In genomic region chr19:42326969-42327368, GRCh38 we compare ENCODE assay signal across 10 cellular contexts. TPM values are rescaled to one million over a fixed set of nuclear protein-coding genes. Genes with fewer than 3 reads are reported as not detected.
A peak's percentile ranks its signal among the peaks of the same experiment; 100 is the strongest.
DNase-seq lines count a peak whose midpoint lies in the region; ATAC-seq and TF ChIP-seq lines count a peak whose summit lies in the region.
"Had no signal": no experiment of that assay in that cellular context is flagged by ENCODE, and none has a peak within 500 bp of the region (broad histone marks: within the 10 kb centered on the region; RNA-seq: fewer than 3 reads in every experiment).

No MANE protein-coding gene starts in this region.

- H3K9me3 Mint-ChIP-seq in GM23338: no peaks in the 10 kb centered on the region
- H3K9me3 Mint-ChIP-seq in activated T-helper 2 cell treated with anti-CD3 and anti-CD28 coated beads, Interferon-gamma antibody, Interleukin-2, Interleukin-4, amounts not matched to agents 10 μg/mL and 5 μg/mL and 100 μg/mL, durations not matched to agents 14 hours and 24 hours and 36 hours: no peaks in the 10 kb centered on the region
- no peaks in the 10 kb centered on the region for H3K9me3 Mint-ChIP-seq in naive thymus-derived CD8-positive, alpha-beta T cell

- H3K27me3 Mint-ChIP-seq in GM23338 (ENCODE audit: insufficient read depth, low read depth, poor library complexity): peaks cover 17% of the 10 kb centered on the region
- peaks cover 20% of the 10 kb centered on the region for H3K27me3 Mint-ChIP-seq in activated T-helper 2 cell treated with anti-CD3 and anti-CD28 coated beads, Interferon-gamma antibody, Interleukin-2, Interleukin-4, amounts not matched to agents 10 μg/mL and 5 μg/mL and 100 μg/mL, durations not matched to agents 14 hours and 24 hours and 36 hours (ENCODE audit: low read depth)
- H3K27me3 Mint-ChIP-seq in naive thymus-derived CD8-positive, alpha-beta T cell: peaks cover 6 to 17% (median 12%) of the 10 kb centered on the region in 5 donors

- no peaks in the 10 kb centered on the region for H3K36me3 Mint-ChIP-seq in GM23338 (ENCODE audit: low read depth)
- H3K36me3 Mint-ChIP-seq in activated T-helper 2 cell treated with anti-CD3 and anti-CD28 coated beads, Interferon-gamma antibody, Interleukin-2, Interleukin-4, amounts not matched to agents 10 μg/mL and 5 μg/mL and 100 μg/mL, durations not matched to agents 14 hours and 24 hours and 36 hours (ENCODE audit: low read depth): no peaks in the 10 kb centered on the region
- H3K36me3 Mint-ChIP-seq in naive thymus-derived CD8-positive, alpha-beta T cell: peaks cover 0 to 3% (median 0%) of the 10 kb centered on the region in 3 donors

- no peak overlapping the region for H2AFZ ChIP-seq in GM23338

- no peak for TF ChIP-seq POLR2A in body of pancreas (IDR thresholded peaks at IDR 0.05)

- no peak for ATAC-seq in GM23338
- no peak for ATAC-seq in naive thymus-derived CD8-positive, alpha-beta T cell
- ATAC-seq in body of pancreas: no peak
- ATAC-seq in HG02678 (IDR thresholded peaks at IDR 0.05; ENCODE audit: unreplicated experiment): no peak
- no peak for ATAC-seq in upper lobe of right lung

- no peak overlapping the region for H3K27ac ChIP-seq in GM23338 (ENCODE audit: low read depth)
- no peak overlapping the region for H3K27ac ChIP-seq in body of pancreas
- no peak overlapping the region for H3K27ac ChIP-seq in upper lobe of right lung

- intact Hi-C loops in activated T-helper 2 cell treated with anti-CD3 and anti-CD28 coated beads, Interferon-gamma antibody, Interleukin-2, Interleukin-4, amounts not matched to agents 10 μg/mL and 5 μg/mL and 100 μg/mL, durations not matched to agents 14 hours and 24 hours and 36 hours (cut with micrococcal nuclease): no loop called here
- intact Hi-C loops in body of pancreas (cut with DNase I) (no loop called here), upper lobe of right lung (cut with DNase I) (no loop called here)

- peak overlapping the region; percentile 87 for H3K4me3 Mint-ChIP-seq in GM23338
- peak overlapping the region; percentile 51 for H3K4me3 Mint-ChIP-seq in activated T-helper 2 cell treated with anti-CD3 and anti-CD28 coated beads, Interferon-gamma antibody, Interleukin-2, Interleukin-4, amounts not matched to agents 10 μg/mL and 5 μg/mL and 100 μg/mL, durations not matched to agents 14 hours and 24 hours and 36 hours (ENCODE audit: low read depth)
- peak overlapping the region; percentile 92 to 97 (median 94) for H3K4me3 Mint-ChIP-seq in naive thymus-derived CD8-positive, alpha-beta T cell

- TF ChIP-seq CTCF in BE2C (IDR thresholded peaks at IDR 0.05; ENCODE audit: low read depth, low read length) (no peak), GM23338 (conservative IDR thresholded peaks at IDR 0.05; ENCODE audit: low read depth in 2 of 2) (no peak), body of pancreas (IDR thresholded peaks at IDR 0.05) (no peak), upper lobe of right lung (IDR thresholded peaks at IDR 0.05) (no peak)

- no peaks in the 10 kb centered on the region for H3K9me3 ChIP-seq in BE2C
- H3K9me3 ChIP-seq in body of pancreas: no peaks in the 10 kb centered on the region
- H3K9me3 ChIP-seq in upper lobe of right lung: no peaks in the 10 kb centered on the region

- POLR2A ChIA-PET in naive thymus-derived CD8-positive, alpha-beta T cell (lab: Charles Lee): interaction anchor here (1.0 kb wide), 1 partner anchor 128 kb away, joined by 3 read pairs; no protein-coding TSS in a partner anchor

- H3K4me3 ChIP-seq in BE2C (ENCODE audit: low read depth, low read length) (peak overlapping the region; percentile 97), GM23338 (peak overlapping the region; percentile 93; the same call in 1 of the 2 replicates), body of pancreas (no peak overlapping the region), upper lobe of right lung (no peak overlapping the region)

- no peak overlapping the region for H3K27ac Mint-ChIP-seq in GM23338
- H3K27ac Mint-ChIP-seq in activated T-helper 2 cell treated with anti-CD3 and anti-CD28 coated beads, Interferon-gamma antibody, Interleukin-2, Interleukin-4, amounts not matched to agents 10 μg/mL and 5 μg/mL and 100 μg/mL, durations not matched to agents 14 hours and 24 hours and 36 hours: no peak overlapping the region
- H3K27ac Mint-ChIP-seq in naive thymus-derived CD8-positive, alpha-beta T cell: peak overlapping the region in 2 of 10 donors; percentile 37 to 62

- peaks cover 6% of the 10 kb centered on the region for H3F3A ChIP-seq in GM23338 (replicated peaks; ENCODE audit: low read depth)

- no peak for DNase-seq in BE2C
- no peak for DNase-seq in GM23338 (ENCODE audit: low spot score)
- no peak for DNase-seq in activated T-helper 2 cell treated with anti-CD3 and anti-CD28 coated beads, Interferon-gamma antibody, Interleukin-2, Interleukin-4, amounts not matched to agents 10 μg/mL and 5 μg/mL and 100 μg/mL, durations not matched to agents 14 hours and 24 hours and 36 hours (ENCODE audit: low spot score)
- DNase-seq in naive thymus-derived CD8-positive, alpha-beta T cell: no peak
- no peak for DNase-seq in body of pancreas
- no peak for DNase-seq in NCI-H2029 (lab: John Stamatoyannopoulos, UW)
- DNase-seq in upper lobe of right lung: no peak
- DNase-seq: amniotic stem cell; stimulated activated CD4-positive, alpha-beta T cell treated with anti-CD3 and anti-CD28 coated beads, Interleukin-1b, Interleukin-23, amount 100 ng/mL, for 48 hours had no signal

- H3K9me2 ChIP-seq in GM23338 (ENCODE audit: insufficient read depth): no peaks in the 10 kb centered on the region

- peak overlapping the region; percentile 99; the same call in 1 of the 2 replicates for H3K4me2 ChIP-seq in GM23338

- H3K4me1 Mint-ChIP-seq in GM23338: peaks cover 31% of the 10 kb centered on the region
- H3K4me1 Mint-ChIP-seq in activated T-helper 2 cell treated with anti-CD3 and anti-CD28 coated beads, Interferon-gamma antibody, Interleukin-2, Interleukin-4, amounts not matched to agents 10 μg/mL and 5 μg/mL and 100 μg/mL, durations not matched to agents 14 hours and 24 hours and 36 hours (ENCODE audit: low read depth): peaks cover 12% of the 10 kb centered on the region
- peaks cover 23 to 37% (median 30%) of the 10 kb centered on the region in 4 donors for H3K4me1 Mint-ChIP-seq in naive thymus-derived CD8-positive, alpha-beta T cell

- H3K27me3 ChIP-seq in BE2C: no peaks in the 10 kb centered on the region
- peaks cover 14% of the 10 kb centered on the region for H3K27me3 ChIP-seq in GM23338 (ENCODE audit: insufficient read depth)
- H3K27me3 ChIP-seq in body of pancreas: peaks cover 0 to 14% of the 10 kb centered on the region in 2 donors
- peaks cover 25% of the 10 kb centered on the region for H3K27me3 ChIP-seq in upper lobe of right lung

- H3K79me2 ChIP-seq in GM23338 (replicated peaks; ENCODE audit: insufficient read depth): peaks cover 26% of the 10 kb centered on the region

- no peaks in the 10 kb centered on the region; the same call in 1 of the 2 replicates for H3K4me1 ChIP-seq in BE2C
- H3K4me1 ChIP-seq in GM23338 (ENCODE audit: insufficient read depth): peaks cover 6% of the 10 kb centered on the region; the same call in 1 of the 2 replicates
- peaks cover 37% of the 10 kb centered on the region for H3K4me1 ChIP-seq in body of pancreas
- peaks cover 22% of the 10 kb centered on the region for H3K4me1 ChIP-seq in upper lobe of right lung

- peaks cover 4% of the 10 kb centered on the region; the same call in 1 of the 2 replicates for H4K20me1 ChIP-seq in GM23338 (replicated peaks; ENCODE audit: insufficient read depth)

- H3K36me3 ChIP-seq in BE2C (no peaks in the 10 kb centered on the region), GM23338 (ENCODE audit: insufficient read depth) (no peaks in the 10 kb centered on the region), body of pancreas (replicated peaks in 1 of 2; ENCODE audit: insufficient read depth in 1 of 2, low read depth in 2 of 2) (no peaks in the 10 kb centered on the region), upper lobe of right lung (no peaks in the 10 kb centered on the region)

RNA-seq across cellular contexts. Expression of gene MEGF8, which starts 1.5 kb away (rescaled TPM):
- 17.6 TPM for polyA plus RNA-seq in BE2C (2012; ENCODE audit: insufficient read depth, insufficient read length, low read depth)
- 32.1 and 40.5 TPM in 2 replicates for total RNA-seq in GM23338 (2014; rRNA removed; shearing (Covaris generic))
- 4.7 and 6.2 TPM in 2 replicates for polyA plus RNA-seq in GM23338 (2016; fragmentation: Nextera tagmentation; extraction: Ambion mirVana)
- 9.7 and 10.3 TPM in 2 replicates for total RNA-seq in activated T-helper 2 cell treated with anti-CD3 and anti-CD28 coated beads, Interferon-gamma antibody, Interleukin-2, Interleukin-4, amounts not matched to agents 10 μg/mL and 5 μg/mL and 100 μg/mL, durations not matched to agents 14 hours and 24 hours and 36 hours
- 10 to 100 TPM in 1 of 2 experiments, 1 to 10 TPM in 1; 9.2 to 10.2 TPM for total RNA-seq in naive thymus-derived CD8-positive, alpha-beta T cell
- polyA plus RNA-seq in naive thymus-derived CD8-positive, alpha-beta T cell: under 1 TPM; 0.23 to 0.57 (median 0.34) TPM
- total RNA-seq in body of pancreas (10 to 100 TPM in 1 of 2 donors, 1 to 10 TPM in 1; 9.9 to 24.1 TPM), upper lobe of right lung (18.4 TPM)

RNA-seq across cellular contexts. Expression of gene TMEM145, which starts 13.9 kb away (rescaled TPM):
- polyA plus RNA-seq in BE2C (2012; ENCODE audit: insufficient read depth, insufficient read length, low read depth): 184 TPM
- 1.3 and 5.4 TPM in 2 replicates for total RNA-seq in GM23338 (2014; rRNA removed; shearing (Covaris generic))
- 1.9 and 2.3 TPM in 2 replicates for polyA plus RNA-seq in GM23338 (2016; fragmentation: Nextera tagmentation; extraction: Ambion mirVana)
- total RNA-seq in activated T-helper 2 cell treated with anti-CD3 and anti-CD28 coated beads, Interferon-gamma antibody, Interleukin-2, Interleukin-4, amounts not matched to agents 10 μg/mL and 5 μg/mL and 100 μg/mL, durations not matched to agents 14 hours and 24 hours and 36 hours: 0.71 and 0.85 TPM in 2 replicates
- total RNA-seq in naive thymus-derived CD8-positive, alpha-beta T cell: not detected
- polyA plus RNA-seq in naive thymus-derived CD8-positive, alpha-beta T cell: not detected
- not detected for total RNA-seq in body of pancreas
- 0.35 TPM for total RNA-seq in upper lobe of right lung

RNA-seq across cellular contexts. Expression of gene PAFAH1B3, which starts 24.5 kb away (rescaled TPM):
- 171 TPM for polyA plus RNA-seq in BE2C (2012; ENCODE audit: insufficient read depth, insufficient read length, low read depth)
- total RNA-seq in GM23338 (2014; rRNA removed; shearing (Covaris generic)): 139 and 162 TPM in 2 replicates
- polyA plus RNA-seq in GM23338 (2016; fragmentation: Nextera tagmentation; extraction: Ambion mirVana): 195 and 197 TPM in 2 replicates
- 49.3 and 50.9 TPM in 2 replicates for total RNA-seq in activated T-helper 2 cell treated with anti-CD3 and anti-CD28 coated beads, Interferon-gamma antibody, Interleukin-2, Interleukin-4, amounts not matched to agents 10 μg/mL and 5 μg/mL and 100 μg/mL, durations not matched to agents 14 hours and 24 hours and 36 hours
- total RNA-seq in naive thymus-derived CD8-positive, alpha-beta T cell: 10 to 100 TPM; 15.4 to 17.7 TPM
- polyA plus RNA-seq in naive thymus-derived CD8-positive, alpha-beta T cell: 10 to 100 TPM; 38.4 to 48.1 (median 43.6) TPM
- total RNA-seq in body of pancreas (10 to 100 TPM in 1 of 2 donors, 1 to 10 TPM in 1; 7.9 to 12.5 TPM), upper lobe of right lung (13.2 TPM)

RNA-seq across cellular contexts. Expression of gene PRR19, which starts 25.0 kb away (rescaled TPM):
- polyA plus RNA-seq in BE2C (2012; ENCODE audit: insufficient read depth, insufficient read length, low read depth): 3.1 TPM
- 3.6 and 8.1 TPM in 2 replicates for total RNA-seq in GM23338 (2014; rRNA removed; shearing (Covaris generic))
- polyA plus RNA-seq in GM23338 (2016; fragmentation: Nextera tagmentation; extraction: Ambion mirVana): 4.1 and 5.6 TPM in 2 replicates
- 0.74 and 0.91 TPM in 2 replicates for total RNA-seq in activated T-helper 2 cell treated with anti-CD3 and anti-CD28 coated beads, Interferon-gamma antibody, Interleukin-2, Interleukin-4, amounts not matched to agents 10 μg/mL and 5 μg/mL and 100 μg/mL, durations not matched to agents 14 hours and 24 hours and 36 hours
- total RNA-seq in naive thymus-derived CD8-positive, alpha-beta T cell: under 1 TPM in 1 of 2 experiments, not detected in 1; 0.25 TPM
- polyA plus RNA-seq in naive thymus-derived CD8-positive, alpha-beta T cell: under 1 TPM in 2 of 3 donors, not detected in 1; 0.32 to 0.49 TPM
- total RNA-seq in body of pancreas: under 1 TPM in 1 of 2 donors, not detected in 1; 0.52 TPM
- 0.52 TPM for total RNA-seq in upper lobe of right lung

RNA-seq across cellular contexts. Expression of gene CIC, which starts 57.9 kb away (rescaled TPM):
- polyA plus RNA-seq in BE2C (2012; ENCODE audit: insufficient read depth, insufficient read length, low read depth): 101 TPM
- total RNA-seq in GM23338 (2014; rRNA removed; shearing (Covaris generic)): 31.8 and 42.0 TPM in 2 replicates
- 13.2 and 13.9 TPM in 2 replicates for polyA plus RNA-seq in GM23338 (2016; fragmentation: Nextera tagmentation; extraction: Ambion mirVana)
- 68.3 and 69.3 TPM in 2 replicates for total RNA-seq in activated T-helper 2 cell treated with anti-CD3 and anti-CD28 coated beads, Interferon-gamma antibody, Interleukin-2, Interleukin-4, amounts not matched to agents 10 μg/mL and 5 μg/mL and 100 μg/mL, durations not matched to agents 14 hours and 24 hours and 36 hours
- total RNA-seq in naive thymus-derived CD8-positive, alpha-beta T cell: 10 to 100 TPM; 84.7 to 87.4 TPM
- 1 to 10 TPM in 2 of 3 donors, under 1 TPM in 1; 0.43 to 1.8 (median 1.3) TPM for polyA plus RNA-seq in naive thymus-derived CD8-positive, alpha-beta T cell
- total RNA-seq in body of pancreas (10 to 100 TPM; 40.5 to 61.0 TPM), upper lobe of right lung (76.7 TPM)

Comparison
In these comparisons a context has a peak if more than half of its experiments do, and no peak if none do; other contexts are left out.
1. H3K4me3 ChIP-seq: peak in BE2C (single experiment) and GM23338 (single experiment); none in body of pancreas (0 of 2) and upper lobe of right lung (single experiment).
2. Peak in every context shown above with its lines, with median percentiles within 50 percentile points of each other: H3K4me3 Mint-ChIP-seq.